ENCODE assay signal across 30 cellular contexts in the genomic region with DNA sequence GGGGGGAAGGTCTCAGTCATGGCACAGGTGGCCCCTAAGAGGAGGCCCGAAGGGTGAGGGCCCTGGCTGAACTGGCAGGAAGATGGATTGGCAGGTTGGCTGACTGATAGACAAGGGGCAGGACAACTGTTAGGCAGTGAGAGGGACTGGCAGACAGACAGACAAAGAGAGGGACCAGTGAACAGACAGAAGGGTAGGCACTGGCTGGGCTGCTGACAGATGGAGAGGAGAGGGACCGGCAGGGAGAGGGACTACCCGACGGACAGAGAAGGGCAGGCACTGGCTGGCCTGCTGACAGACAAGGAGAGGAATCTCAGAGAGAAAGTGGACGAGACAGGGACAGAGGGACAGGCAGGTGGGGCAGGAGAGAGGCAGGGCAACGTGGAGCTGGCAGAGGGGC. TPM values are rescaled to one million over a fixed set of nuclear protein-coding genes. Genes with fewer than 3 reads are reported as not detected.
DNase-seq lines count a peak whose midpoint lies in the region; ATAC-seq and TF ChIP-seq lines count a peak whose summit lies in the region.
"Had no signal": no experiment of that assay in that cellular context is flagged by ENCODE, and none has a peak within 500 bp of the region (broad histone marks: within the 10 kb centered on the region; RNA-seq: fewer than 3 reads in every experiment).

No MANE protein-coding gene starts in this region.

- no peaks in the 10 kb centered on the region for H3K4me1 Mint-ChIP-seq in stimulated activated naive CD8-positive, alpha-beta T cell treated with anti-CD3 and anti-CD28 coated beads, Interleukin-15, amount 100 ng/mL, for 72 hours
- H3K4me1 Mint-ChIP-seq in brain (no peaks in the 10 kb centered on the region), mesothelial cell of epicardium (no peaks in the 10 kb centered on the region)
- H3K4me1 Mint-ChIP-seq: activated CD8-positive, alpha-beta memory T cell treated with anti-CD3 and anti-CD28 coated beads, Interleukin-2, amount 10 ng/mL, durations not matched to agents 7 days and 5 days; activated naive CD4-positive, alpha-beta T cell treated with anti-CD3 and anti-CD28 coated beads, Interleukin-2, amount 10 ng/mL, durations not matched to agents 7 days and 5 days had no signal

- ATAC-seq in stimulated activated naive CD8-positive, alpha-beta T cell treated with anti-CD3 and anti-CD28 coated beads, Interleukin-15, amount 100 ng/mL, for 72 hours, result peak; percentile 27
- ATAC-seq in stimulated activated naive CD8-positive, alpha-beta T cell treated with anti-CD3 and anti-CD28 coated beads, Interleukin-15, Interleukin-2, amounts not matched to agents 100 U/mL and 50 U/mL, for 24 hours, result no peak
- ATAC-seq: activated CD8-positive, alpha-beta memory T cell treated with anti-CD3 and anti-CD28 coated beads, Interleukin-2, amount 10 ng/mL, durations not matched to agents 7 days and 5 days had no signal

- H3K36me3 ChIP-seq in adrenal gland (replicated peaks in 1 of 2), result peaks cover 0 to 24% of the 10 kb centered on the region in 2 donors
- H3K36me3 ChIP-seq: ovary had no signal

- 78 to 91% (median 87%) methylated on average over 6 of the region's 6 CpGs for WGBS in adrenal gland, 4 donors

- no peak overlapping the region for H3K27ac ChIP-seq in adrenal gland
- H3K27ac ChIP-seq: C4-2B, ovary, WERI-Rb-1 had no signal

- H3K27me3 Mint-ChIP-seq in stimulated activated naive CD8-positive, alpha-beta T cell treated with anti-CD3 and anti-CD28 coated beads, Interleukin-15, amount 100 ng/mL, for 72 hours, result no peaks in the 10 kb centered on the region
- H3K27me3 Mint-ChIP-seq in brain (no peaks in the 10 kb centered on the region), mesothelial cell of epicardium (ENCODE audit: low read depth) (no peaks in the 10 kb centered on the region)
- H3K27me3 Mint-ChIP-seq: activated CD8-positive, alpha-beta memory T cell treated with anti-CD3 and anti-CD28 coated beads, Interleukin-2, amount 10 ng/mL, durations not matched to agents 7 days and 5 days; activated naive CD4-positive, alpha-beta T cell treated with anti-CD3 and anti-CD28 coated beads, Interleukin-2, amount 10 ng/mL, durations not matched to agents 7 days and 5 days; type B pancreatic cell had no signal

- H3K27me3 ChIP-seq in adrenal gland, result no peaks in the 10 kb centered on the region
- H3K27me3 ChIP-seq: ovary had no signal

- H3K4me3 ChIP-seq in adrenal gland, result no peak overlapping the region
- H3K4me3 ChIP-seq: HAP-1, ovary had no signal

- peaks cover 0 to 3% of the 10 kb centered on the region in 2 donors for H3K4me1 ChIP-seq in adrenal gland (replicated peaks in 1 of 2)

- H3K36me3 Mint-ChIP-seq in brain (peaks cover 46% of the 10 kb centered on the region), mesothelial cell of epicardium (peaks cover 27% of the 10 kb centered on the region)
- H3K36me3 Mint-ChIP-seq: activated CD8-positive, alpha-beta memory T cell treated with anti-CD3 and anti-CD28 coated beads, Interleukin-2, amount 10 ng/mL, durations not matched to agents 7 days and 5 days had no signal

- peak overlapping the region in 1 of 2 donors; percentile 48 for H3K27ac Mint-ChIP-seq in stimulated activated naive CD8-positive, alpha-beta T cell treated with anti-CD3 and anti-CD28 coated beads, Interleukin-15, amount 100 ng/mL, for 72 hours
- H3K27ac Mint-ChIP-seq in brain (peak overlapping the region; percentile 31 to 69 (median 52)), mesothelial cell of epicardium (peak overlapping the region; percentile 64)
- H3K27ac Mint-ChIP-seq: activated CD8-positive, alpha-beta memory T cell treated with anti-CD3 and anti-CD28 coated beads, Interleukin-2, amount 10 ng/mL, durations not matched to agents 7 days and 5 days; activated naive CD4-positive, alpha-beta T cell treated with anti-CD3 and anti-CD28 coated beads, Interleukin-2, amount 10 ng/mL, durations not matched to agents 7 days and 5 days; activated T-helper 1 cell treated with anti-CD3 and anti-CD28 coated beads, Interleukin-12 subunit alpha, Interleukin-12 subunit beta, Interleukin-2, Interleukin-4 antibody, amounts not matched to agents 30 ng/mL and 10 ng/mL and 1 ng/mL, durations not matched to agents 14 hours and 24 hours and 36 hours; type B pancreatic cell had no signal

- no peak for TF ChIP-seq CTCF in brain (conservative IDR thresholded peaks at IDR 0.05)
- no peak for TF ChIP-seq CTCF in mesothelial cell of epicardium (IDR thresholded peaks at IDR 0.05; ENCODE audit: unreplicated experiment)
- TF ChIP-seq CTCF in adrenal gland (IDR thresholded peaks at IDR 0.05), result no peak

- H3K9me3 Mint-ChIP-seq in stimulated activated naive CD8-positive, alpha-beta T cell treated with anti-CD3 and anti-CD28 coated beads, Interleukin-15, amount 100 ng/mL, for 72 hours, result no peaks in the 10 kb centered on the region
- H3K9me3 Mint-ChIP-seq in brain, result peaks cover 0 to 3% (median 0%) of the 10 kb centered on the region in 5 experiments
- no peaks in the 10 kb centered on the region for H3K9me3 Mint-ChIP-seq in mesothelial cell of epicardium
- H3K9me3 Mint-ChIP-seq: activated naive CD4-positive, alpha-beta T cell treated with anti-CD3 and anti-CD28 coated beads, Interleukin-2, amount 10 ng/mL, durations not matched to agents 7 days and 5 days; activated T-helper 1 cell treated with anti-CD3 and anti-CD28 coated beads, Interleukin-12 subunit alpha, Interleukin-12 subunit beta, Interleukin-2, Interleukin-4 antibody, amounts not matched to agents 30 ng/mL and 10 ng/mL and 1 ng/mL, durations not matched to agents 14 hours and 24 hours and 36 hours; immature natural killer cell; type B pancreatic cell had no signal

- H3K4me3 Mint-ChIP-seq in stimulated activated naive CD8-positive, alpha-beta T cell treated with anti-CD3 and anti-CD28 coated beads, Interleukin-15, amount 100 ng/mL, for 72 hours, result no peak overlapping the region
- H3K4me3 Mint-ChIP-seq in brain (no peak overlapping the region), mesothelial cell of epicardium (no peak overlapping the region)
- H3K4me3 Mint-ChIP-seq: activated CD8-positive, alpha-beta memory T cell treated with anti-CD3 and anti-CD28 coated beads, Interleukin-2, amount 10 ng/mL, durations not matched to agents 7 days and 5 days; activated naive CD4-positive, alpha-beta T cell treated with anti-CD3 and anti-CD28 coated beads, Interleukin-2, amount 10 ng/mL, durations not matched to agents 7 days and 5 days; activated T-helper 1 cell treated with anti-CD3 and anti-CD28 coated beads, Interleukin-12 subunit alpha, Interleukin-12 subunit beta, Interleukin-2, Interleukin-4 antibody, amounts not matched to agents 30 ng/mL and 10 ng/mL and 1 ng/mL, durations not matched to agents 14 hours and 24 hours and 36 hours; immature natural killer cell; type B pancreatic cell had no signal

- no peak for TF ChIP-seq POLR2A in adrenal gland (IDR thresholded peaks at IDR 0.05)

- intact Hi-C loops in posterior vena cava (cut with DNase I) (no loop called here), adrenal gland (cut with DNase I) (no loop called here)

- DNase-seq in stimulated activated naive CD8-positive, alpha-beta T cell treated with anti-CD3 and anti-CD28 coated beads, Interleukin-15, amount 100 ng/mL, for 72 hours, result no peak
- no peak for DNase-seq in stimulated activated naive CD8-positive, alpha-beta T cell treated with anti-CD3 and anti-CD28 coated beads, Interleukin-15, Interleukin-2, amounts not matched to agents 100 U/mL and 50 U/mL, for 24 hours
- DNase-seq in mesothelial cell of epicardium (ENCODE audit: low spot score in 2 of 2, unreplicated experiment in 2 of 2) (no peak), HPDE6-E6E7 (ENCODE audit: extremely low spot score) (no peak), posterior vena cava (ENCODE audit: low spot score) (no peak), adrenal gland (no peak)
- DNase-seq: activated CD4-positive, alpha-beta T cell treated with anti-CD3 and anti-CD28 coated beads, Interleukin-2, amount 50 U/mL, for 1 hour; activated CD8-positive, alpha-beta memory T cell treated with anti-CD3 and anti-CD28 coated beads, Interleukin-2, amount 10 ng/mL, durations not matched to agents 7 days and 5 days; activated naive CD4-positive, alpha-beta T cell treated with anti-CD3 and anti-CD28 coated beads, Interleukin-2, amount 10 ng/mL, durations not matched to agents 7 days and 5 days; anterior cingulate cortex; Calu3; central memory CD4-positive, alpha-beta T cell; dermis blood vessel endothelial cell; hypothalamus; immature natural killer cell; Kasumi-1; NCI-H510A; OCI-M1; ovary; retina; small intestine; stimulated activated CD4-positive, alpha-beta T cell treated with anti-CD3 and anti-CD28 coated beads, Interleukin-1b, Interleukin-23, amount 100 ng/mL, for 48 hours; stimulated activated CD8-positive, alpha-beta memory T cell treated with anti-CD3 and anti-CD28 coated beads, Interleukin-4, amount 100 ng/mL, for 48 hours; T1000; WERI-Rb-1 had no signal

- H3K9me3 ChIP-seq in adrenal gland (replicated peaks in 1 of 3), result no peaks in the 10 kb centered on the region
- H3K9me3 ChIP-seq: HAP-1, ovary had no signal

RNA-seq across cellular contexts. Expression of gene EHD2, which starts 31.8 kb away (rescaled TPM):
- polyA plus RNA-seq in brain (ENCODE audit: insufficient read depth, low read depth, low replicate concordance) (21.0 TPM), adrenal gland (100 to 1,000 TPM in 1 of 3 donors, 10 to 100 TPM in 2; 34.1 to 101 (median 73.4) TPM)
- total RNA-seq in mesothelial cell of epicardium (38.7 to 39.2 TPM (median 38.8 TPM) in 3 replicates), posterior vena cava (100 to 1,000 TPM; 217 to 235 TPM), adrenal gland (100 to 1,000 TPM in 6 of 8 donors, 10 to 100 TPM in 2; 60.6 to 170 (median 123) TPM)
- polyA plus RNA-seq: immature natural killer cell had no signal
